Comparison of ENCODE assay signal across 1 cellular context in the genomic region with DNA sequence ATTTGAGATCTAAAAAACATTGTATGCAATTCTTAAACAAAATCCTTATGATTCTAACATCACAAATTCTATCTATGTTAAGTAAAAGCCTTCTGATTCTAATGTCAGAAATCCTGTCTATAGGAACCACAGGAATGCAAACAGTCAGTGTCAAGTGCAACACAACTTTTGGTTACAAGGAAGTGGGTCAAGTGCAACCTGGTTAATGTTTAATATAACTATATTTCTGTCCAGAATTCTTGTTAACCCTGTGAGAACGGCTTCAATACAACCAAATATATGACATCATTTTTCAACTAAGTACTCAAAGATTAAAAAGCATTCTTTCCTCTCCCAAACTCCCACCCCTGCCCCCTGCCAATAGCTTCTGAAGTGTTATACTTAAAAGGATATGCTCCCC.
TF ChIP-seq lines count a peak whose summit lies in the region.

No MANE protein-coding gene starts in this region.

TF ChIP-seq in HepG2, 621 proteins besides CTCF, POLR2A, EP300 and RAD21 (continued from another document and continues in another):
- no peak for TF ChIP-seq STAT6 (CRISPR knock-in tag; IDR thresholded peaks at IDR 0.05; ENCODE audit: borderline replicate concordance)
- TF ChIP-seq JDP2 (CRISPR knock-in tag; IDR thresholded peaks at IDR 0.05; ENCODE audit: borderline replicate concordance) = no peak
- no peak for TF ChIP-seq ZNF431 (CRISPR knock-in tag; IDR thresholded peaks at IDR 0.05; ENCODE audit: borderline replicate concordance, low read depth)
- no peak for TF ChIP-seq ARID4A (CRISPR knock-in tag; IDR thresholded peaks at IDR 0.05; ENCODE audit: borderline replicate concordance)
- TF ChIP-seq, protein P1, sequence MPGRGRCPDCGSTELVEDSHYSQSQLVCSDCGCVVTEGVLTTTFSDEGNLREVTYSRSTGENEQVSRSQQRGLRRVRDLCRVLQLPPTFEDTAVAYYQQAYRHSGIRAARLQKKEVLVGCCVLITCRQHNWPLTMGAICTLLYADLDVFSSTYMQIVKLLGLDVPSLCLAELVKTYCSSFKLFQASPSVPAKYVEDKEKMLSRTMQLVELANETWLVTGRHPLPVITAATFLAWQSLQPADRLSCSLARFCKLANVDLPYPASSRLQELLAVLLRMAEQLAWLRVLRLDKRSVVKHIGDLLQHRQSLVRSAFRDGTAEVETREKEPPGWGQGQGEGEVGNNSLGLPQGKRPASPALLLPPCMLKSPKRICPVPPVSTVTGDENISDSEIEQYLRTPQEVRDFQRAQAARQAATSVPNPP (CRISPR knock-in tag; IDR thresholded peaks at IDR 0.05) = no peak
- no peak for TF ChIP-seq ZNF615 (CRISPR knock-in tag; IDR thresholded peaks at IDR 0.05; ENCODE audit: borderline replicate concordance)
- TF ChIP-seq, protein P2, sequence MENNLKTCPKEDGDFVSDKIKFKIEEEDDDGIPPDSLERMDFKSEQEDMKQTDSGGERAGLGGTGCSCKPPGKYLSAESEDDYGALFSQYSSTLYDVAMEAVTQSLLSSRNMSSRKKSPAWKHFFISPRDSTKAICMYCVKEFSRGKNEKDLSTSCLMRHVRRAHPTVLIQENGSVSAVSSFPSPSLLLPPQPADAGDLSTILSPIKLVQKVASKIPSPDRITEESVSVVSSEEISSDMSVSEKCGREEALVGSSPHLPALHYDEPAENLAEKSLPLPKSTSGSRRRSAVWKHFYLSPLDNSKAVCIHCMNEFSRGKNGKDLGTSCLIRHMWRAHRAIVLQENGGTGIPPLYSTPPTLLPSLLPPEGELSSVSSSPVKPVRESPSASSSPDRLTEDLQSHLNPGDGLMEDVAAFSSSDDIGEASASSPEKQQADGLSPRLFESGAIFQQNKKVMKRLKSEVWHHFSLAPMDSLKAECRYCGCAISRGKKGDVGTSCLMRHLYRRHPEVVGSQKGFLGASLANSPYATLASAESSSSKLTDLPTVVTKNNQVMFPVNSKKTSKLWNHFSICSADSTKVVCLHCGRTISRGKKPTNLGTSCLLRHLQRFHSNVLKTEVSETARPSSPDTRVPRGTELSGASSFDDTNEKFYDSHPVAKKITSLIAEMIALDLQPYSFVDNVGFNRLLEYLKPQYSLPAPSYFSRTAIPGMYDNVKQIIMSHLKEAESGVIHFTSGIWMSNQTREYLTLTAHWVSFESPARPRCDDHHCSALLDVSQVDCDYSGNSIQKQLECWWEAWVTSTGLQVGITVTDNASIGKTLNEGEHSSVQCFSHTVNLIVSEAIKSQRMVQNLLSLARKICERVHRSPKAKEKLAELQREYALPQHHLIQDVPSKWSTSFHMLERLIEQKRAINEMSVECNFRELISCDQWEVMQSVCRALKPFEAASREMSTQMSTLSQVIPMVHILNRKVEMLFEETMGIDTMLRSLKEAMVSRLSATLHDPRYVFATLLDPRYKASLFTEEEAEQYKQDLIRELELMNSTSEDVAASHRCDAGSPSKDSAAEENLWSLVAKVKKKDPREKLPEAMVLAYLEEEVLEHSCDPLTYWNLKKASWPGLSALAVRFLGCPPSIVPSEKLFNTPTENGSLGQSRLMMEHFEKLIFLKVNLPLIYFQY (CRISPR knock-in tag; IDR thresholded peaks at IDR 0.05; ENCODE audit: borderline replicate concordance) = no peak
- TF ChIP-seq ZNF513 (CRISPR knock-in tag; conservative IDR thresholded peaks at IDR 0.05) = no peak
- TF ChIP-seq SALL1 (CRISPR knock-in tag; IDR thresholded peaks at IDR 0.05) = no peak
- TF ChIP-seq ZNF317 (CRISPR knock-in tag; IDR thresholded peaks at IDR 0.05) = no peak
- TF ChIP-seq, protein P3, sequence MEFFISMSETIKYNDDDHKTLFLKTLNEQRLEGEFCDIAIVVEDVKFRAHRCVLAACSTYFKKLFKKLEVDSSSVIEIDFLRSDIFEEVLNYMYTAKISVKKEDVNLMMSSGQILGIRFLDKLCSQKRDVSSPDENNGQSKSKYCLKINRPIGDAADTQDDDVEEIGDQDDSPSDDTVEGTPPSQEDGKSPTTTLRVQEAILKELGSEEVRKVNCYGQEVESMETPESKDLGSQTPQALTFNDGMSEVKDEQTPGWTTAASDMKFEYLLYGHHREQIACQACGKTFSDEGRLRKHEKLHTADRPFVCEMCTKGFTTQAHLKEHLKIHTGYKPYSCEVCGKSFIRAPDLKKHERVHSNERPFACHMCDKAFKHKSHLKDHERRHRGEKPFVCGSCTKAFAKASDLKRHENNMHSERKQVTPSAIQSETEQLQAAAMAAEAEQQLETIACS (CRISPR knock-in tag; IDR thresholded peaks at IDR 0.05) = no peak
- TF ChIP-seq ZNF232 (CRISPR knock-in tag; IDR thresholded peaks at IDR 0.05; ENCODE audit: borderline replicate concordance) = no peak
- no peak for TF ChIP-seq SMC3 (IDR thresholded peaks at IDR 0.05; ENCODE audit: low read length)
- TF ChIP-seq KAT2B (IDR thresholded peaks at IDR 0.05; ENCODE audit: borderline replicate concordance, low read depth, low read length) = no peak
- TF ChIP-seq MIER3 (CRISPR knock-in tag; IDR thresholded peaks at IDR 0.05; ENCODE audit: borderline replicate concordance) = no peak
- TF ChIP-seq ZNF749 (CRISPR knock-in tag; IDR thresholded peaks at IDR 0.05; ENCODE audit: borderline replicate concordance) = no peak
- no peak for TF ChIP-seq RFXAP (CRISPR knock-in tag; IDR thresholded peaks at IDR 0.05; ENCODE audit: borderline replicate concordance)
- TF ChIP-seq ZNF235 (CRISPR knock-in tag; IDR thresholded peaks at IDR 0.05; ENCODE audit: borderline replicate concordance) = no peak
- no peak for TF ChIP-seq ZNF816 (CRISPR knock-in tag; IDR thresholded peaks at IDR 0.05; ENCODE audit: borderline replicate concordance)
- TF ChIP-seq RXRA (CRISPR knock-in tag; IDR thresholded peaks at IDR 0.05) = no peak
- TF ChIP-seq SOX13 (IDR thresholded peaks at IDR 0.05) = no peak
- peak in 1 of 2 experiments; percentile 21; a peak in 1 of 4 replicates for TF ChIP-seq SOX13 (CRISPR knock-in tag; conservative IDR thresholded peaks at IDR 0.05 in 1 of 2, IDR thresholded peaks at IDR 0.05 in 1 of 2)
- TF ChIP-seq SOX6 (IDR thresholded peaks at IDR 0.05) = no peak
- no peak for TF ChIP-seq SOX6 (CRISPR knock-in tag; IDR thresholded peaks at IDR 0.05)
- peak; percentile 86 for TF ChIP-seq HNF1A (IDR thresholded peaks at IDR 0.05; ENCODE audit: low read depth)
- peak; percentile 85; the same call in 1 of the 2 replicates for TF ChIP-seq HNF1A (CRISPR knock-in tag; IDR thresholded peaks at IDR 0.05; ENCODE audit: borderline replicate concordance)
- TF ChIP-seq ZNF552 (CRISPR knock-in tag; IDR thresholded peaks at IDR 0.05; ENCODE audit: borderline replicate concordance) = no peak
- TF ChIP-seq FOXC1 (CRISPR knock-in tag; IDR thresholded peaks at IDR 0.05; ENCODE audit: borderline replicate concordance) = no peak
- TF ChIP-seq FOXA3 (CRISPR knock-in tag; IDR thresholded peaks at IDR 0.05) = peak; percentile 22; the same call in 1 of the 2 replicates
- no peak for TF ChIP-seq NFYC (CRISPR knock-in tag; IDR thresholded peaks at IDR 0.05)
- TF ChIP-seq THAP11 (CRISPR knock-in tag; IDR thresholded peaks at IDR 0.05) = no peak
- no peak for TF ChIP-seq CAMTA2 (CRISPR knock-in tag; IDR thresholded peaks at IDR 0.05; ENCODE audit: borderline replicate concordance)
- no peak for TF ChIP-seq ZNF33A (CRISPR knock-in tag; IDR thresholded peaks at IDR 0.05; ENCODE audit: borderline replicate concordance)
- no peak for TF ChIP-seq GATA4 (IDR thresholded peaks at IDR 0.05; ENCODE audit: borderline replicate concordance, low read depth)
- TF ChIP-seq TIGD3 (CRISPR knock-in tag; IDR thresholded peaks at IDR 0.05; ENCODE audit: borderline replicate concordance) = no peak
- no peak for TF ChIP-seq ETV5 (CRISPR knock-in tag; IDR thresholded peaks at IDR 0.05; ENCODE audit: borderline replicate concordance)
- no peak for TF ChIP-seq HCFC1 (IDR thresholded peaks at IDR 0.05; ENCODE audit: low read depth, low read length)
